In the genomic region with DNA sequence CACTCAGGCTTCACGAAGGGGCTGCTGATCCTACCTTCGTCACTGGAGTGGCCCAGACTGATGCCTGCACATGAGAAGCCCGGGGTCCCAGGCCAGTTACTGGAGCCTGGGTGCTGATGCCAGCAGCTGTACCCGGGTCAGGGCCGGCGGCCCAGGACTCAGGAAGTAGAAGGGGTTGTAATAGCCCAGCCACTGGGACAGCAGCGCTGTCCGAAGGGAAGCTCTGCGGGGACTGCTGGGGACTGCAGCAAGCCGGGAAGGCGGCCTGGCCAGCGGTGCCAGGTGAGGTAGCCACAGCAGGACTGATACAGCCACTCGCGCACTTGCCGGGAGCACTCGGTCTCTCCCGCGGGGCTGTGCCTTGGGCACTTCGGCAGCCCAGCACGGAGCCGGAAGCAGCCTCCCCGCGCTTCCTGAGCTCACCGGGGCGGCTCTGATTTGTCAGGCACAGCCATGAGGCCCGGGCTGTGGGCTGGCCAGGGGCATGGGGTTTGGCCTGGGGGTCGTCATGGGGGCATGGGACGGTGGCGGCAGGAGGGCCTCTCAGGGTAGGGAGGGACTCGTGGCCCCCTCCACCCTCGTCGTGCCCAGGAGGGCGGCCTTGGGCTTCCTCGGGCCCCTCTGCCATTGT, we compare ENCODE assay signal across 24 cellular contexts. TPM values are rescaled to one million over a fixed set of nuclear protein-coding genes. Genes with fewer than 3 reads are reported as not detected.
DNase-seq lines count a peak whose midpoint lies in the region; ATAC-seq and TF ChIP-seq lines count a peak whose summit lies in the region.
"Had no signal": no experiment of that assay in that cellular context is flagged by ENCODE, and none has a peak within 500 bp of the region (broad histone marks: within the 10 kb centered on the region; RNA-seq: fewer than 3 reads in every experiment).

No MANE protein-coding gene starts in this region.

- H3K4me1 ChIP-seq in upper lobe of right lung, result no peaks in the 10 kb centered on the region
- H3K4me1 ChIP-seq: colonic mucosa, pancreas had no signal

- H3K4me3 ChIP-seq in upper lobe of right lung, result no peak overlapping the region
- H3K4me3 ChIP-seq: colonic mucosa, pancreas, smooth muscle cell had no signal

- DNase-seq in NCI-H146 (lab: John Stamatoyannopoulos, UW) (peak; percentile 13), NCI-H146 treated with DMSO at 0.1 percent for 48 hours (lab: John Stamatoyannopoulos, UW; ENCODE audit: unreplicated experiment) (no peak), NCI-H774 (lab: John Stamatoyannopoulos, UW) (peak; percentile 6), iPS-NIHi7 (ENCODE audit: extremely low spot score) (peak; percentile 6), upper lobe of right lung (no peak), GOT3 (lab: John Stamatoyannopoulos, UW) (no peak), OCI-M2 (lab: John Stamatoyannopoulos, UW; ENCODE audit: unreplicated experiment) (no peak)
- DNase-seq: 8988T; CD4-positive, CD25-positive, alpha-beta regulatory T cell; colonic mucosa; effector CD8-positive, alpha-beta T cell; erythroblast; NCI-H187 treated with DMSO at 0.1 percent for 48 hours; NCI-H345; NCI-H748 treated with DMSO at 0.1 percent for 48 hours; nephron progenitor cell; stimulated activated CD4-positive, alpha-beta T cell treated with anti-CD3 and anti-CD28 coated beads, Interleukin-1b, Interleukin-23, amount 100 ng/mL, for 48 hours; stimulated activated CD8-positive, alpha-beta memory T cell treated with anti-CD3 and anti-CD28 coated beads, Interleukin-4, amount 100 ng/mL, for 48 hours had no signal

- no peak overlapping the region for H3K27ac ChIP-seq in upper lobe of right lung
- H3K27ac ChIP-seq: colonic mucosa, pancreas had no signal

- intact Hi-C loops in upper lobe of right lung (cut with DNase I), result no loop called here

- no peak for TF ChIP-seq CTCF in upper lobe of right lung (IDR thresholded peaks at IDR 0.05)

- no peaks in the 10 kb centered on the region for H3K27me3 ChIP-seq in upper lobe of right lung
- H3K27me3 ChIP-seq: colonic mucosa, pancreas had no signal

- no peaks in the 10 kb centered on the region for H3K36me3 ChIP-seq in upper lobe of right lung
- H3K36me3 ChIP-seq: colonic mucosa, pancreas had no signal

- ATAC-seq in upper lobe of right lung (peak; percentile 41), HG03159 (IDR thresholded peaks at IDR 0.05; ENCODE audit: unreplicated experiment) (no peak)
- ATAC-seq: pancreas had no signal

- H3K9me3 ChIP-seq in upper lobe of right lung, result no peaks in the 10 kb centered on the region
- H3K9me3 ChIP-seq: colonic mucosa, pancreas had no signal

RNA-seq across cellular contexts. Expression of gene OR8K1, which starts 13.9 kb away (rescaled TPM):
- total RNA-seq in upper lobe of right lung, result not detected
- total RNA-seq: CD4-positive, CD25-positive, alpha-beta regulatory T cell; colonic mucosa; fibroblast of villous mesenchyme; lung microvascular endothelial cell; pancreas; smooth muscle cell; ureter had no signal

RNA-seq across cellular contexts. Expression of gene OR8K3, which starts 17.0 kb away (rescaled TPM):
- not detected for total RNA-seq in upper lobe of right lung
- total RNA-seq: CD4-positive, CD25-positive, alpha-beta regulatory T cell; colonic mucosa; fibroblast of villous mesenchyme; lung microvascular endothelial cell; pancreas; smooth muscle cell; ureter had no signal

RNA-seq across cellular contexts. Expression of gene OR8J1, which starts 22.1 kb away (rescaled TPM):
- total RNA-seq in upper lobe of right lung, result not detected
- total RNA-seq: CD4-positive, CD25-positive, alpha-beta regulatory T cell; colonic mucosa; fibroblast of villous mesenchyme; lung microvascular endothelial cell; pancreas; smooth muscle cell; ureter had no signal

RNA-seq across cellular contexts. Expression of gene OR8H1, which starts 39.9 kb away (rescaled TPM):
- total RNA-seq in upper lobe of right lung, result not detected
- total RNA-seq: CD4-positive, CD25-positive, alpha-beta regulatory T cell; colonic mucosa; fibroblast of villous mesenchyme; lung microvascular endothelial cell; pancreas; smooth muscle cell; ureter had no signal

RNA-seq across cellular contexts. Expression of gene OR8U1, which starts 43.4 kb away (rescaled TPM):
- total RNA-seq in upper lobe of right lung, result not detected
- total RNA-seq: CD4-positive, CD25-positive, alpha-beta regulatory T cell; colonic mucosa; fibroblast of villous mesenchyme; lung microvascular endothelial cell; pancreas; smooth muscle cell; ureter had no signal

Comparison
In these comparisons a context has a peak if more than half of its experiments do, and no peak if none do; other contexts are left out.
1. DNase-seq: peak in NCI-H146 (single experiment), NCI-H774 (single experiment) and iPS-NIHi7 (single experiment); none in NCI-H146 treated with DMSO at 0.1 percent for 48 hours (single experiment), upper lobe of right lung (single experiment), GOT3 (single experiment) and OCI-M2 (single experiment).